39 cellular contexts compared by ENCODE assay signal in the genomic region with DNA sequence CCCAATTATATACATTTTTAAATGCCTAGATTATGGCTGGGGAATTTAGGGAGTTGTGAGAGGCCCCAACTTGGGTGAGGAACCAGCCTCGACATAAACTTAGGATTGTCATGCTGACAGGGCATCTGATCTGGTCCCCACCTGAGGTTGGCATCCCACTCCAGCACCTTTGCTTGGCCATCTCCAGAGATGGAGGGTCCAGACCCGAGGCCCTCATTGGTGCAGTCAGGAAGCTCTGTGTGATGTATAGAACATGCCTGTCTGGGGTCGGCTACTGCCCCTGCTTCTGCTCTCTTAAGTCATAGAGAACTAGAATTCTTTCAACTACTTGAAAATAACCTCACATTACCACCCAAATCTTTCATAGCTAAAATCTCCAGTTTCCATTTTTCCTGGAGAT.
"Had no signal": no experiment of that assay in that cellular context is flagged by ENCODE, and none has a peak within 500 bp of the region (broad histone marks: within the 10 kb centered on the region; RNA-seq: fewer than 3 reads in every experiment).

No MANE protein-coding gene starts in this region.

- H3K36me3 ChIP-seq: adrenal gland, ascending aorta, brain microvascular endothelial cell, breast epithelium, cardiac muscle cell had no signal

- H3K4me1 ChIP-seq: adrenal gland, ascending aorta, body of pancreas, breast epithelium had no signal

- FAIRE-seq: astrocyte, bronchial epithelial cell had no signal

- H3K36me3 Mint-ChIP-seq: activated naive CD4-positive, alpha-beta T cell treated with anti-CD3 and anti-CD28 coated beads, Interleukin-2, amount 10 ng/mL, durations not matched to agents 7 days and 5 days; activated naive CD4-positive, alpha-beta T cell treated with anti-CD3 and anti-CD28 coated beads, Interleukin-2, amount 50 U/mL, for 24 hours; activated naive CD4-positive, alpha-beta T cell treated with anti-CD3 and anti-CD28 coated beads, Interleukin-2, amount 50 U/mL, for 72 hours; activated naive CD8-positive, alpha-beta T cell; activated naive CD8-positive, alpha-beta T cell treated with anti-CD3 and anti-CD28 coated beads for 36 hours; activated naive CD8-positive, alpha-beta T cell treated with anti-CD3 and anti-CD28 coated beads, Interleukin-2, amount 10 ng/mL, durations not matched to agents 7 days and 5 days; brain had no signal

- H3K9me3 ChIP-seq: adrenal gland, ascending aorta, body of pancreas, breast epithelium had no signal

- H3K27me3 ChIP-seq: adrenal gland, ascending aorta, body of pancreas, brain microvascular endothelial cell, breast epithelium, cardiac muscle cell had no signal

- H3K27me3 Mint-ChIP-seq: activated naive CD4-positive, alpha-beta T cell treated with anti-CD3 and anti-CD28 coated beads, Interleukin-2, amount 50 U/mL, for 24 hours; activated naive CD8-positive, alpha-beta T cell treated with anti-CD3 and anti-CD28 coated beads, Interleukin-2, amount 10 ng/mL, durations not matched to agents 7 days and 5 days; activated naive CD8-positive, alpha-beta T cell treated with anti-CD3 and anti-CD28 coated beads, Interleukin-2, amount 50 U/mL, for 24 hours; activated T-cell treated with anti-CD3 and anti-CD28 coated beads, Interleukin-2, amount 50 U/mL, for 24 hours; activated T-helper 17 cell treated with anti-CD3 and anti-CD28 coated beads, Interleukin-2, amount 50 U/mL, for 72 hours; central memory CD8-positive, alpha-beta T cell had no signal

- ATAC-seq: activated naive CD4-positive, alpha-beta T cell treated with anti-CD3 and anti-CD28 coated beads, Interleukin-2, amount 50 U/mL, for 72 hours; activated naive CD8-positive, alpha-beta T cell treated with anti-CD3 and anti-CD28 coated beads, Interleukin-2, amount 50 U/mL, for 24 hours; activated T-cell treated with anti-CD3 and anti-CD28 coated beads, Interleukin-2, amount 50 U/mL, for 4 hours; activated T-cell treated with anti-CD3 and anti-CD28 coated beads, Interleukin-2, amount 50 U/mL, for 72 hours; activated T-helper 17 cell treated with anti-CD3 and anti-CD28 coated beads, Interleukin-2, amount 50 U/mL, for 72 hours; body of pancreas had no signal

- H3K4me1 Mint-ChIP-seq: activated naive CD4-positive, alpha-beta T cell treated with anti-CD3 and anti-CD28 coated beads, Interleukin-2, amount 10 ng/mL, durations not matched to agents 7 days and 5 days; activated naive CD4-positive, alpha-beta T cell treated with anti-CD3 and anti-CD28 coated beads, Interleukin-2, amount 50 U/mL, for 24 hours; activated naive CD8-positive, alpha-beta T cell treated with anti-CD3 and anti-CD28 coated beads for 36 hours; activated naive CD8-positive, alpha-beta T cell treated with anti-CD3 and anti-CD28 coated beads, Interleukin-2, amount 10 ng/mL, durations not matched to agents 7 days and 5 days; activated naive CD8-positive, alpha-beta T cell treated with anti-CD3 and anti-CD28 coated beads, Interleukin-2, amount 50 U/mL, for 24 hours; activated T-helper 17 cell treated with anti-CD3 and anti-CD28 coated beads, Interleukin-2, amount 50 U/mL, for 72 hours had no signal

- H3K27ac ChIP-seq: adrenal gland, ascending aorta, body of pancreas, brain microvascular endothelial cell, breast epithelium, cardiac muscle cell had no signal

- DNase-seq: activated effector memory CD4-positive, alpha-beta T cell treated with anti-CD3 and anti-CD28 coated beads, Interleukin-2, amount 50 U/mL, for 16 hours; activated effector memory CD4-positive, alpha-beta T cell treated with Interleukin-2 at 50 U/mL for 16 hours; activated gamma-delta T cell; activated gamma-delta T cell treated with Interleukin-2 at 50 U/mL for 16 hours; activated naive CD4-positive, alpha-beta T cell; activated naive CD4-positive, alpha-beta T cell treated with anti-CD3 and anti-CD28 coated beads for 36 hours; activated naive CD4-positive, alpha-beta T cell treated with anti-CD3 and anti-CD28 coated beads, Interleukin-2, amount 10 ng/mL, durations not matched to agents 7 days and 5 days; activated naive CD4-positive, alpha-beta T cell treated with anti-CD3 and anti-CD28 coated beads, Interleukin-2, amount 50 U/mL, for 16 hours; activated naive CD4-positive, alpha-beta T cell treated with Interleukin-2 at 50 U/mL for 16 hours; activated naive CD8-positive, alpha-beta T cell treated with anti-CD3 and anti-CD28 coated beads for 36 hours; activated naive CD8-positive, alpha-beta T cell treated with anti-CD3 and anti-CD28 coated beads, Interleukin-2, amount 10 ng/mL, durations not matched to agents 7 days and 5 days; activated naive CD8-positive, alpha-beta T cell treated with anti-CD3 and anti-CD28 coated beads, Interleukin-2, amount 50 U/mL, for 24 hours; activated T-cell treated with anti-CD3 and anti-CD28 coated beads, Interleukin-2, amount 50 U/mL, for 1 hour; activated T-cell treated with anti-CD3 and anti-CD28 coated beads, Interleukin-2, amount 50 U/mL, for 24 hours; activated T-cell treated with anti-CD3 and anti-CD28 coated beads, Interleukin-2, amount 50 U/mL, for 4 hours; activated T-cell treated with anti-CD3 and anti-CD28 coated beads, Interleukin-2, amount 50 U/mL, for 48 hours; activated T-cell treated with anti-CD3 and anti-CD28 coated beads, Interleukin-2, amount 50 U/mL, for 72 hours; adrenal gland; amniotic stem cell; amygdala; anterior cingulate cortex; body of pancreas; brain microvascular endothelial cell; caudate nucleus; central memory CD4-positive, alpha-beta T cell; cerebellar nuclear complex had no signal

- H3K4me3 ChIP-seq: adrenal gland, ascending aorta, body of pancreas, breast epithelium, cardiac muscle cell had no signal

- H3K4me3 Mint-ChIP-seq: activated naive CD4-positive, alpha-beta T cell treated with anti-CD3 and anti-CD28 coated beads for 36 hours; activated naive CD4-positive, alpha-beta T cell treated with anti-CD3 and anti-CD28 coated beads, Interleukin-2, amount 10 ng/mL, durations not matched to agents 7 days and 5 days; activated naive CD4-positive, alpha-beta T cell treated with anti-CD3 and anti-CD28 coated beads, Interleukin-2, amount 50 U/mL, for 24 hours; activated naive CD8-positive, alpha-beta T cell; activated naive CD8-positive, alpha-beta T cell treated with anti-CD3 and anti-CD28 coated beads for 36 hours; activated naive CD8-positive, alpha-beta T cell treated with anti-CD3 and anti-CD28 coated beads, Interleukin-2, amount 10 ng/mL, durations not matched to agents 7 days and 5 days; activated naive CD8-positive, alpha-beta T cell treated with anti-CD3 and anti-CD28 coated beads, Interleukin-2, amount 50 U/mL, for 24 hours; activated T-cell treated with anti-CD3 and anti-CD28 coated beads, Interleukin-2, amount 50 U/mL, for 24 hours; activated T-cell treated with anti-CD3 and anti-CD28 coated beads, Interleukin-2, amount 50 U/mL, for 4 hours; activated T-cell treated with anti-CD3 and anti-CD28 coated beads, Interleukin-2, amount 50 U/mL, for 72 hours; activated T-helper 1 cell treated with anti-CD3 and anti-CD28 coated beads, Interleukin-12 subunit alpha, Interleukin-12 subunit beta, Interleukin-2, Interleukin-4 antibody, amounts not matched to agents 30 ng/mL and 10 ng/mL and 1 ng/mL, durations not matched to agents 14 hours and 24 hours and 36 hours; activated T-helper 17 cell treated with anti-CD3 and anti-CD28 coated beads, Interleukin-2, amount 50 U/mL, for 72 hours; brain; central memory CD8-positive, alpha-beta T cell had no signal

- H3K27ac Mint-ChIP-seq: activated naive CD4-positive, alpha-beta T cell treated with anti-CD3 and anti-CD28 coated beads for 36 hours; activated naive CD4-positive, alpha-beta T cell treated with anti-CD3 and anti-CD28 coated beads, Interleukin-2, amount 10 ng/mL, durations not matched to agents 7 days and 5 days; activated naive CD4-positive, alpha-beta T cell treated with anti-CD3 and anti-CD28 coated beads, Interleukin-2, amount 50 U/mL, for 24 hours; activated naive CD4-positive, alpha-beta T cell treated with anti-CD3 and anti-CD28 coated beads, Interleukin-2, amount 50 U/mL, for 72 hours; activated naive CD8-positive, alpha-beta T cell; activated naive CD8-positive, alpha-beta T cell treated with anti-CD3 and anti-CD28 coated beads for 36 hours; activated naive CD8-positive, alpha-beta T cell treated with anti-CD3 and anti-CD28 coated beads, Interleukin-2, amount 10 ng/mL, durations not matched to agents 7 days and 5 days; activated naive CD8-positive, alpha-beta T cell treated with anti-CD3 and anti-CD28 coated beads, Interleukin-2, amount 50 U/mL, for 24 hours; activated T-cell treated with anti-CD3 and anti-CD28 coated beads, Interleukin-2, amount 50 U/mL, for 24 hours; activated T-cell treated with anti-CD3 and anti-CD28 coated beads, Interleukin-2, amount 50 U/mL, for 72 hours; activated T-helper 1 cell treated with anti-CD3 and anti-CD28 coated beads, Interleukin-12 subunit alpha, Interleukin-12 subunit beta, Interleukin-2, Interleukin-4 antibody, amounts not matched to agents 30 ng/mL and 10 ng/mL and 1 ng/mL, durations not matched to agents 14 hours and 24 hours and 36 hours; activated T-helper 17 cell treated with anti-CD3 and anti-CD28 coated beads, Interleukin-2, amount 50 U/mL, for 72 hours; activated T-helper 2 cell treated with anti-CD3 and anti-CD28 coated beads, Interferon-gamma antibody, Interleukin-2, Interleukin-4, amounts not matched to agents 10 μg/mL and 5 μg/mL and 100 μg/mL, durations not matched to agents 14 hours and 24 hours and 36 hours; brain had no signal

- H3K9me3 Mint-ChIP-seq: activated naive CD4-positive, alpha-beta T cell treated with anti-CD3 and anti-CD28 coated beads for 36 hours; activated naive CD4-positive, alpha-beta T cell treated with anti-CD3 and anti-CD28 coated beads, Interleukin-2, amount 10 ng/mL, durations not matched to agents 7 days and 5 days; activated naive CD4-positive, alpha-beta T cell treated with anti-CD3 and anti-CD28 coated beads, Interleukin-2, amount 50 U/mL, for 24 hours; activated naive CD4-positive, alpha-beta T cell treated with anti-CD3 and anti-CD28 coated beads, Interleukin-2, amount 50 U/mL, for 72 hours; activated naive CD8-positive, alpha-beta T cell treated with anti-CD3 and anti-CD28 coated beads for 36 hours; activated naive CD8-positive, alpha-beta T cell treated with anti-CD3 and anti-CD28 coated beads, Interleukin-2, amount 10 ng/mL, durations not matched to agents 7 days and 5 days; activated naive CD8-positive, alpha-beta T cell treated with anti-CD3 and anti-CD28 coated beads, Interleukin-2, amount 50 U/mL, for 24 hours; activated T-cell treated with anti-CD3 and anti-CD28 coated beads, Interleukin-2, amount 50 U/mL, for 24 hours; activated T-cell treated with anti-CD3 and anti-CD28 coated beads, Interleukin-2, amount 50 U/mL, for 4 hours; activated T-cell treated with anti-CD3 and anti-CD28 coated beads, Interleukin-2, amount 50 U/mL, for 72 hours; activated T-helper 1 cell treated with anti-CD3 and anti-CD28 coated beads, Interleukin-12 subunit alpha, Interleukin-12 subunit beta, Interleukin-2, Interleukin-4 antibody, amounts not matched to agents 30 ng/mL and 10 ng/mL and 1 ng/mL, durations not matched to agents 14 hours and 24 hours and 36 hours; activated T-helper 17 cell treated with anti-CD3 and anti-CD28 coated beads, Interleukin-2, amount 50 U/mL, for 72 hours; activated T-helper 2 cell treated with anti-CD3 and anti-CD28 coated beads, Interferon-gamma antibody, Interleukin-2, Interleukin-4, amounts not matched to agents 10 μg/mL and 5 μg/mL and 100 μg/mL, durations not matched to agents 14 hours and 24 hours and 36 hours; brain; central memory CD8-positive, alpha-beta T cell had no signal
